In genomic region chr1:212186427-212187207, GRCh38 we compare ENCODE assay signal across 1 cellular context.
A peak's percentile ranks its signal among the peaks of the same experiment; 100 is the strongest.
TF ChIP-seq lines count a peak whose summit lies in the region.

No MANE protein-coding gene starts in this region.

TF ChIP-seq in K562, 482 proteins besides CTCF, POLR2A, EP300 and RAD21 (continued from another document):
- peak; percentile 5 for TF ChIP-seq PRDM10 (IDR thresholded peaks at IDR 0.05; ENCODE audit: partially characterized antibody)
